Comparison of ENCODE assay signal across 15 cellular contexts in the genomic region with DNA sequence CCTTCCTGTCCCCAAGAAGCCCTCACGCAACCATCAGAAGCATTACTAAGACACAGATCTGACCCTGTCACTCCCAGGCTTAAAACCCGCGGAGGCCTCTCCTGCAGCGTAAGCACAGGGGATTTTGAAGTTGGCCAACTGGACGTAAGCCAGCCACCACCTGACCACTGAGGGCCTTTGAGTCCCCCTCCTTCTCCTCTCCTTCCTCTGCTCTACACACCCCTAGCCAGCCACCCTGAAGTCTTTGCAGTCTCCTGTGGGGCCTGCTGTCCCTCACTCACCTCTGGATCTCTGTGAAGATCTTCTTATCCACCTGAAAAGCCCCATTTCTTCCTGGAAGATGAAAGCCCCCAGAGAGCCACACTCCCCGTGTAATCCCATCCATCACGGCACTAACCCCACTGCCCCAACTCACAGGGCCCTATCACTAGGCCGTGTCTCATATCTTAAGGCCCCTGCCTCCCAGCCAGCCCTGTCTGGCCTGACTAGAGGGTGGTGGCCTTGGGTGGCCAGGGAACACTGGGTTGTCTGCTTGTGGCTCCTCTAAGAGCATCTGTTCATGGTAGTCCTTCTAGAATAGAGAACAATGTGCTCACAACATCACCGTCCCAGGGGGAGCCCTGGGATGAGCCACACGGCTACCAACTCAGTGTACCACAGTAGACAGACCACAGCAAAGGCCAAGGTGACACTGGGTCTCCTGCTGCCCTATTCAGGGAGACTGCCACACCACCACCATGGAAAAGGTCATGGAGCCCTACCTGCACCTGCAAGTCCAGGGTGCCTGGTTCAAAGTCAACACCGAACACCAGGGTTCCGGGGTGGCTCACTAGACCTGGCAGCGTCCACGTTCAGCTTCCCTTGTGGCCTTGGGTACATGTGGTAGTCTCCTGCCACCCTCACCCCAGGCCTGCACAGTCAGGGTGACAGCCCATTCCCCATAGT.
"Had no signal": no experiment of that assay in that cellular context is flagged by ENCODE, and none has a peak within 500 bp of the region (broad histone marks: within the 10 kb centered on the region; RNA-seq: fewer than 3 reads in every experiment).

No MANE protein-coding gene starts in this region.

- H3K4me2 ChIP-seq: smooth muscle cell had no signal

- H3K36me3 Mint-ChIP-seq: activated CD4-positive, alpha-beta memory T cell treated with anti-CD3 and anti-CD28 coated beads for 36 hours; activated naive CD8-positive, alpha-beta T cell treated with anti-CD3 and anti-CD28 coated beads, Interleukin-2, amount 10 ng/mL, durations not matched to agents 7 days and 5 days; mesothelial cell of epicardium; stimulated activated effector memory CD8-positive, alpha-beta T cell treated with anti-CD3 and anti-CD28 coated beads, Interleukin-12 subunit alpha, Interleukin-12 subunit beta, amount 100 ng/mL, for 72 hours had no signal

- DNase-seq: activated CD4-positive, alpha-beta memory T cell treated with anti-CD3 and anti-CD28 coated beads for 36 hours; activated CD4-positive, alpha-beta T cell treated with anti-CD3 and anti-CD28 coated beads for 1 hour; activated CD8-positive, alpha-beta memory T cell treated with anti-CD3 and anti-CD28 coated beads, Interleukin-2, amount 50 U/mL, for 4 hours; activated gamma-delta T cell treated with Interleukin-2 at 50 U/mL for 16 hours; activated naive CD8-positive, alpha-beta T cell treated with anti-CD3 and anti-CD28 coated beads, Interleukin-2, amount 10 ng/mL, durations not matched to agents 7 days and 5 days; activated T-cell treated with anti-CD3 and anti-CD28 coated beads, Interleukin-2, amount 50 U/mL, for 72 hours; aorta; colonic mucosa; upper lobe of left lung had no signal

- H3K27ac ChIP-seq: colonic mucosa, upper lobe of left lung had no signal

- ATAC-seq: activated T-cell treated with anti-CD3 and anti-CD28 coated beads, Interleukin-2, amount 50 U/mL, for 72 hours; stimulated activated effector memory CD8-positive, alpha-beta T cell treated with anti-CD3 and anti-CD28 coated beads, Interleukin-12 subunit alpha, Interleukin-12 subunit beta, amount 100 ng/mL, for 72 hours had no signal

- H3K4me3 ChIP-seq: colonic mucosa, smooth muscle cell, upper lobe of left lung had no signal

- H3K9me3 Mint-ChIP-seq: activated CD4-positive, alpha-beta memory T cell treated with anti-CD3 and anti-CD28 coated beads for 36 hours; activated naive CD8-positive, alpha-beta T cell treated with anti-CD3 and anti-CD28 coated beads, Interleukin-2, amount 10 ng/mL, durations not matched to agents 7 days and 5 days; activated T-cell treated with anti-CD3 and anti-CD28 coated beads, Interleukin-2, amount 50 U/mL, for 72 hours; stimulated activated effector memory CD8-positive, alpha-beta T cell treated with anti-CD3 and anti-CD28 coated beads, Interleukin-12 subunit alpha, Interleukin-12 subunit beta, amount 100 ng/mL, for 72 hours had no signal

- H3K27ac Mint-ChIP-seq: activated CD4-positive, alpha-beta memory T cell treated with anti-CD3 and anti-CD28 coated beads for 36 hours; activated naive CD8-positive, alpha-beta T cell treated with anti-CD3 and anti-CD28 coated beads, Interleukin-2, amount 10 ng/mL, durations not matched to agents 7 days and 5 days; activated T-cell treated with anti-CD3 and anti-CD28 coated beads, Interleukin-2, amount 50 U/mL, for 72 hours; mesothelial cell of epicardium; stimulated activated effector memory CD8-positive, alpha-beta T cell treated with anti-CD3 and anti-CD28 coated beads, Interleukin-12 subunit alpha, Interleukin-12 subunit beta, amount 100 ng/mL, for 72 hours had no signal

- H3K27me3 Mint-ChIP-seq: activated CD4-positive, alpha-beta memory T cell treated with anti-CD3 and anti-CD28 coated beads for 36 hours had no signal

- H3K27me3 ChIP-seq: colonic mucosa, upper lobe of left lung had no signal

- H3K4me1 ChIP-seq: colonic mucosa had no signal

- H3K4me3 Mint-ChIP-seq: activated CD4-positive, alpha-beta memory T cell treated with anti-CD3 and anti-CD28 coated beads for 36 hours; activated naive CD8-positive, alpha-beta T cell treated with anti-CD3 and anti-CD28 coated beads, Interleukin-2, amount 10 ng/mL, durations not matched to agents 7 days and 5 days; activated T-cell treated with anti-CD3 and anti-CD28 coated beads, Interleukin-2, amount 50 U/mL, for 72 hours; mesothelial cell of epicardium; stimulated activated effector memory CD8-positive, alpha-beta T cell treated with anti-CD3 and anti-CD28 coated beads, Interleukin-12 subunit alpha, Interleukin-12 subunit beta, amount 100 ng/mL, for 72 hours had no signal

- H3K4me1 Mint-ChIP-seq: activated naive CD8-positive, alpha-beta T cell treated with anti-CD3 and anti-CD28 coated beads, Interleukin-2, amount 10 ng/mL, durations not matched to agents 7 days and 5 days; stimulated activated effector memory CD8-positive, alpha-beta T cell treated with anti-CD3 and anti-CD28 coated beads, Interleukin-12 subunit alpha, Interleukin-12 subunit beta, amount 100 ng/mL, for 72 hours had no signal

- FAIRE-seq: endothelial cell of umbilical vein, frontal cortex, keratinocyte had no signal

- H3K36me3 ChIP-seq: colonic mucosa, upper lobe of left lung had no signal

- H3K9me3 ChIP-seq: colonic mucosa, upper lobe of left lung had no signal
